22 cellular contexts compared by ENCODE assay signal in genomic region chr19:20928371-20928770, GRCh38. TPM values are rescaled to one million over a fixed set of nuclear protein-coding genes. Genes with fewer than 3 reads are reported as not detected.
DNase-seq lines count a peak whose midpoint lies in the region; ATAC-seq and TF ChIP-seq lines count a peak whose summit lies in the region.
"Had no signal": no experiment of that assay in that cellular context is flagged by ENCODE, and none has a peak within 500 bp of the region (broad histone marks: within the 10 kb centered on the region; RNA-seq: fewer than 3 reads in every experiment).

No MANE protein-coding gene starts in this region.

- peaks cover 10% of the 10 kb centered on the region for H3K9me3 Mint-ChIP-seq in activated CD4-positive, alpha-beta T cell treated with anti-CD3 and anti-CD28 coated beads, Interleukin-2, amount 10 ng/mL, durations not matched to agents 24 days and 14 days
- peaks cover 29% of the 10 kb centered on the region for H3K9me3 Mint-ChIP-seq in activated CD8-positive, alpha-beta T cell treated with anti-CD3 and anti-CD28 coated beads, Interleukin-2, amount 10 ng/mL, durations not matched to agents 7 days and 5 days (ENCODE audit: insufficient read depth)
- H3K9me3 Mint-ChIP-seq: activated T-helper 17 cell treated with anti-CD3 and anti-CD28 coated beads, Interleukin-2, amount 50 U/mL, for 72 hours had no signal

- no peak overlapping the region for H3K4me3 Mint-ChIP-seq in activated CD4-positive, alpha-beta T cell treated with anti-CD3 and anti-CD28 coated beads, Interleukin-2, amount 10 ng/mL, durations not matched to agents 24 days and 14 days
- H3K4me3 Mint-ChIP-seq in activated CD8-positive, alpha-beta T cell treated with anti-CD3 and anti-CD28 coated beads, Interleukin-2, amount 10 ng/mL, durations not matched to agents 7 days and 5 days = no peak overlapping the region
- H3K4me3 Mint-ChIP-seq: activated T-helper 17 cell treated with anti-CD3 and anti-CD28 coated beads, Interleukin-2, amount 50 U/mL, for 72 hours had no signal

- 86 to 100% (median 87%) methylated on average over 1 of the region's 1 CpG for WGBS in psoas muscle, 3 donors

- H3K9me3 ChIP-seq in psoas muscle = peaks cover 3% of the 10 kb centered on the region
- H3K9me3 ChIP-seq: testis had no signal

- peak; percentile 34 for DNase-seq in activated CD4-positive, alpha-beta T cell treated with anti-CD3 and anti-CD28 coated beads, Interleukin-2, amount 10 ng/mL, durations not matched to agents 24 days and 14 days
- no peak for DNase-seq in activated CD4-positive, alpha-beta T cell treated with anti-CD3 and anti-CD28 coated beads, Interleukin-2, amount 50 U/mL, for 1 hour
- DNase-seq in SW 1271 (lab: John Stamatoyannopoulos, UW) (peak; percentile 14 to 26), fibroblast of the aortic adventitia (ENCODE audit: low read depth) (peak; percentile 23), activated gamma-delta T cell (lab: John Stamatoyannopoulos, UW) (no peak), psoas muscle (no peak)
- DNase-seq in stimulated activated naive CD8-positive, alpha-beta T cell treated with anti-CD3 and anti-CD28 coated beads, Interleukin-15, Interleukin-2, amounts not matched to agents 100 U/mL and 50 U/mL, for 24 hours = no peak
- no peak for DNase-seq in activated CD8-positive, alpha-beta T cell treated with anti-CD3 and anti-CD28 coated beads, Interleukin-2, amount 10 ng/mL, durations not matched to agents 7 days and 5 days
- DNase-seq: activated CD8-positive, alpha-beta memory T cell treated with anti-CD3 and anti-CD28 coated beads for 24 hours; anterior cingulate cortex; dorsolateral prefrontal cortex; KBM-7; NCI-H1105 treated with DMSO at 0.1 percent for 48 hours; NCI-H2171; stimulated activated CD4-positive, alpha-beta T cell treated with anti-CD3 and anti-CD28 coated beads, Interleukin-15, amount 100 ng/mL, for 24 hours; T-helper 1 cell; testis; WERI-Rb-1 had no signal

- peaks cover 48% of the 10 kb centered on the region for H3K36me3 Mint-ChIP-seq in activated CD4-positive, alpha-beta T cell treated with anti-CD3 and anti-CD28 coated beads, Interleukin-2, amount 10 ng/mL, durations not matched to agents 24 days and 14 days (ENCODE audit: low read depth)
- H3K36me3 Mint-ChIP-seq in activated CD8-positive, alpha-beta T cell treated with anti-CD3 and anti-CD28 coated beads, Interleukin-2, amount 10 ng/mL, durations not matched to agents 7 days and 5 days (ENCODE audit: low read depth) = peaks cover 68% of the 10 kb centered on the region

- no peak overlapping the region for H3K27ac Mint-ChIP-seq in activated CD4-positive, alpha-beta T cell treated with anti-CD3 and anti-CD28 coated beads, Interleukin-2, amount 10 ng/mL, durations not matched to agents 24 days and 14 days
- H3K27ac Mint-ChIP-seq in activated CD8-positive, alpha-beta T cell treated with anti-CD3 and anti-CD28 coated beads, Interleukin-2, amount 10 ng/mL, durations not matched to agents 7 days and 5 days = no peak overlapping the region
- H3K27ac Mint-ChIP-seq: activated T-helper 17 cell treated with anti-CD3 and anti-CD28 coated beads, Interleukin-2, amount 50 U/mL, for 72 hours had no signal

- ATAC-seq in stimulated activated naive CD8-positive, alpha-beta T cell treated with anti-CD3 and anti-CD28 coated beads, Interleukin-15, Interleukin-2, amounts not matched to agents 100 U/mL and 50 U/mL, for 24 hours = no peak
- ATAC-seq in psoas muscle = no peak
- ATAC-seq in activated CD8-positive, alpha-beta T cell treated with anti-CD3 and anti-CD28 coated beads, Interleukin-2, amount 10 ng/mL, durations not matched to agents 7 days and 5 days = no peak
- ATAC-seq: activated T-helper 17 cell treated with anti-CD3 and anti-CD28 coated beads, Interleukin-2, amount 50 U/mL, for 72 hours; esophagus mucosa; left lobe of liver had no signal

- no peak for TF ChIP-seq CTCF in fibroblast of the aortic adventitia (IDR thresholded peaks at IDR 0.05; ENCODE audit: insufficient read depth, low read length)
- no peak for TF ChIP-seq CTCF in psoas muscle (IDR thresholded peaks at IDR 0.05)

- no peaks in the 10 kb centered on the region for H3K36me3 ChIP-seq in psoas muscle (ENCODE audit: insufficient read depth in 1 of 2, low read depth in 1 of 2)

- no peaks in the 10 kb centered on the region for H3K27me3 Mint-ChIP-seq in activated CD4-positive, alpha-beta T cell treated with anti-CD3 and anti-CD28 coated beads, Interleukin-2, amount 10 ng/mL, durations not matched to agents 24 days and 14 days
- no peaks in the 10 kb centered on the region for H3K27me3 Mint-ChIP-seq in activated CD8-positive, alpha-beta T cell treated with anti-CD3 and anti-CD28 coated beads, Interleukin-2, amount 10 ng/mL, durations not matched to agents 7 days and 5 days (ENCODE audit: low read depth)
- H3K27me3 Mint-ChIP-seq: activated T-helper 17 cell treated with anti-CD3 and anti-CD28 coated beads, Interleukin-2, amount 50 U/mL, for 72 hours had no signal

- POLR2A ChIA-PET in activated CD8-positive, alpha-beta T cell treated with anti-CD3 and anti-CD28 coated beads, Interleukin-2, amount 10 ng/mL, durations not matched to agents 7 days and 5 days (lab: Charles Lee) = no interaction called here

- H3K4me3 ChIP-seq in fibroblast of the aortic adventitia (ENCODE audit: low read depth, low read length) = no peak overlapping the region
- no peak overlapping the region for H3K4me3 ChIP-seq in psoas muscle
- H3K4me3 ChIP-seq: dorsolateral prefrontal cortex, testis had no signal

- no peaks in the 10 kb centered on the region for H3K4me1 ChIP-seq in psoas muscle
- H3K4me1 ChIP-seq: testis had no signal

- CTCF ChIA-PET in activated CD8-positive, alpha-beta T cell treated with anti-CD3 and anti-CD28 coated beads, Interleukin-2, amount 10 ng/mL, durations not matched to agents 7 days and 5 days (lab: Charles Lee) = no interaction called here

- intact Hi-C loops in activated CD4-positive, alpha-beta T cell treated with anti-CD3 and anti-CD28 coated beads, Interleukin-2, amount 10 ng/mL, durations not matched to agents 24 days and 14 days (cut with micrococcal nuclease) = no loop called here
- intact Hi-C loops in psoas muscle (cut with DNase I) = no loop called here

- H3K27ac ChIP-seq in psoas muscle = no peak overlapping the region
- H3K27ac ChIP-seq: 22Rv1, dorsolateral prefrontal cortex, testis, WERI-Rb-1 had no signal

- no peaks in the 10 kb centered on the region for H3K27me3 ChIP-seq in psoas muscle (ENCODE audit: insufficient read depth in 3 of 3, low read length in 2 of 3)
- H3K27me3 ChIP-seq: dorsolateral prefrontal cortex, testis had no signal

- peaks cover 4% of the 10 kb centered on the region for H3K4me1 Mint-ChIP-seq in activated CD4-positive, alpha-beta T cell treated with anti-CD3 and anti-CD28 coated beads, Interleukin-2, amount 10 ng/mL, durations not matched to agents 24 days and 14 days
- peaks cover 23% of the 10 kb centered on the region for H3K4me1 Mint-ChIP-seq in activated CD8-positive, alpha-beta T cell treated with anti-CD3 and anti-CD28 coated beads, Interleukin-2, amount 10 ng/mL, durations not matched to agents 7 days and 5 days (ENCODE audit: low read depth)
- H3K4me1 Mint-ChIP-seq: activated T-helper 17 cell treated with anti-CD3 and anti-CD28 coated beads, Interleukin-2, amount 50 U/mL, for 72 hours had no signal

RNA-seq across cellular contexts. Expression of gene ZNF85, which starts 5.3 kb away (rescaled TPM):
- 9.9 and 11.9 TPM in 2 replicates for total RNA-seq in activated CD4-positive, alpha-beta T cell treated with anti-CD3 and anti-CD28 coated beads, Interleukin-2, amount 10 ng/mL, durations not matched to agents 24 days and 14 days
- 10.4 and 11.4 TPM in 2 replicates for total RNA-seq in fibroblast of the aortic adventitia (ENCODE audit: low replicate concordance)
- 1 to 10 TPM in 2 of 4 donors, under 1 TPM in 2; 0.66 to 2.2 (median 0.93) TPM for total RNA-seq in psoas muscle
- polyA plus RNA-seq in psoas muscle = under 1 TPM; 0.24 to 0.72 (median 0.51) TPM
- total RNA-seq in activated CD8-positive, alpha-beta T cell treated with anti-CD3 and anti-CD28 coated beads, Interleukin-2, amount 10 ng/mL, durations not matched to agents 7 days and 5 days = 10 to 100 TPM; 24.6 to 24.7 TPM

Comparison
In these comparisons a context has a peak if more than half of its experiments do, and no peak if none do; other contexts are left out.
1. DNase-seq: peak in activated CD4-positive, alpha-beta T cell treated with anti-CD3 and anti-CD28 coated beads, Interleukin-2, amount 10 ng/mL, durations not matched to agents 24 days and 14 days (single experiment), SW 1271 (2 of 2) and fibroblast of the aortic adventitia (single experiment); none in activated CD4-positive, alpha-beta T cell treated with anti-CD3 and anti-CD28 coated beads, Interleukin-2, amount 50 U/mL, for 1 hour (single experiment), activated gamma-delta T cell (single experiment), stimulated activated naive CD8-positive, alpha-beta T cell treated with anti-CD3 and anti-CD28 coated beads, Interleukin-15, Interleukin-2, amounts not matched to agents 100 U/mL and 50 U/mL, for 24 hours (single experiment), psoas muscle (0 of 2) and activated CD8-positive, alpha-beta T cell treated with anti-CD3 and anti-CD28 coated beads, Interleukin-2, amount 10 ng/mL, durations not matched to agents 7 days and 5 days (single experiment).